24 cellular contexts compared by ENCODE assay signal in the genomic region with DNA sequence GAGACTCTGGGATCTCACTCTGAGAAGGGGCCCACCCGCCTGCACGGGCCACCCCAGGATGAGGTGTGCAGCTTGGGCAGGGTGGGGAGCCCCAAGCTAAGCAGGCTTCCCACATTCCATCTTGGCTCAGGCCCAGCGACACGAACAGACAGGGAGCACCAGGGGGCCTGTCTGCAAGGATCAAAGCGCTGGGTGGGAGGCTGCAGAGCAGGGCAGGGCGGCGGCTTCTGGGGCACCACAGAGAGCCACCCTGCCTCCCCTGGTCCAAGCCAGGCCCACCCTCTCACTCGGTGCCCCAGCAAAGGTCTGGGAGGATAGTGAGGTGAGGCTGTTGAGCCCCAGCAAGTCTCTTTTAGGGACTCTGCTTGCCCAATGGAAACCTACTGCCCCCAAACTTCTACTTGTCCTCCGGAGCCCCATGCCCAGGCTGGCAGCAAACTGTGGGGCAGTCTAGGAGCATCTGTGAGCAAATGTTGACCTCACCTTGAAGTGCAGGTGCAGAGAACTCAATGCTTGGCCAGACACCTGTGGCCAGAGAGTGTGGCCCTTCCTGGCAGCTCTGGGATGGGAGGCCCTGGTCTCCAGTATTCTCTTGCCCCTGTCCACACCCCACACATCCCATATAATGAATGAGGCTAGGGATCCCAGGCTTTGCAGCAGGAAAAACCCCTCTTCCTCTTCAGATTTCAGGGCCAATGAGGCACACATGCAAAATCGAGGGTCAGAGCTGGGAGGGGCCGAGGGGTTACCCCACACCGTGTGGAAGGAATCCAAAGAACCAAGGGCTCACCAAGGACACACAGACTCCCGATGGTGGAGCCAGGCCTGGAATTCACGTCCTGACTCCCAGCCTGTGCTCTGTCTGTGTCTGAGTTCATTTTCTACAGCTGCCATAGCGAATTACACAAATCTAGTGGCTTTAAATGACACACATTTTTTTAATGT. TPM values are rescaled to one million over a fixed set of nuclear protein-coding genes. Genes with fewer than 3 reads are reported as not detected.
"Had no signal": no experiment of that assay in that cellular context is flagged by ENCODE, and none has a peak within 500 bp of the region (broad histone marks: within the 10 kb centered on the region; RNA-seq: fewer than 3 reads in every experiment).

No MANE protein-coding gene starts in this region.

- ATAC-seq: activated CD8-positive, alpha-beta memory T cell treated with anti-CD3 and anti-CD28 coated beads, Interleukin-2, amount 10 ng/mL, durations not matched to agents 7 days and 5 days; body of pancreas; SK-N-SH treated with all-trans-retinoic acid at 6 μM for 48 hours; T-cell had no signal

- DNase-seq: activated CD4-positive, alpha-beta memory T cell treated with anti-CD3 and anti-CD28 coated beads, Interleukin-2, amount 10 ng/mL, durations not matched to agents 7 days and 5 days; activated CD4-positive, alpha-beta T cell treated with anti-CD3 and anti-CD28 coated beads for 48 hours; activated CD4-positive, CD25-positive, alpha-beta regulatory T cell; activated CD8-positive, alpha-beta memory T cell treated with anti-CD3 and anti-CD28 coated beads, Interleukin-2, amount 10 ng/mL, durations not matched to agents 7 days and 5 days; activated naive CD4-positive, alpha-beta T cell treated with anti-CD3 and anti-CD28 coated beads for 36 hours; body of pancreas; caudate nucleus; colonic mucosa; erythroblast; foreskin melanocyte; hypothalamus; naive B cell; stimulated activated naive CD4-positive, alpha-beta T cell; substantia nigra; T-cell; T-helper 9 cell had no signal

- H3K9me3 ChIP-seq: body of pancreas, colonic mucosa, ovary, tibial nerve had no signal

- H3K4me3 Mint-ChIP-seq: activated CD4-positive, alpha-beta memory T cell treated with anti-CD3 and anti-CD28 coated beads, Interleukin-2, amount 10 ng/mL, durations not matched to agents 7 days and 5 days; activated CD8-positive, alpha-beta memory T cell treated with anti-CD3 and anti-CD28 coated beads, Interleukin-2, amount 10 ng/mL, durations not matched to agents 7 days and 5 days; activated naive CD4-positive, alpha-beta T cell treated with anti-CD3 and anti-CD28 coated beads for 36 hours; naive B cell; neural progenitor cell; T-cell had no signal

- H3K4me3 ChIP-seq: body of pancreas, colonic mucosa, neural progenitor cell, ovary, tibial nerve had no signal

- H3K4me1 Mint-ChIP-seq: naive B cell, T-cell had no signal

- H3K27ac ChIP-seq: body of pancreas, colonic mucosa, neural progenitor cell, ovary, tibial nerve had no signal

- FAIRE-seq: endometrium, keratinocyte had no signal

- H3K36me3 ChIP-seq: colonic mucosa, neural progenitor cell, ovary, tibial nerve had no signal

- H3K4me1 ChIP-seq: body of pancreas, colonic mucosa, neural progenitor cell, tibial nerve had no signal

- H3K27me3 ChIP-seq: body of pancreas, colonic mucosa, ovary had no signal

- H3K9me3 Mint-ChIP-seq: activated CD4-positive, alpha-beta memory T cell treated with anti-CD3 and anti-CD28 coated beads, Interleukin-2, amount 10 ng/mL, durations not matched to agents 7 days and 5 days; activated naive CD4-positive, alpha-beta T cell treated with anti-CD3 and anti-CD28 coated beads for 36 hours; naive B cell; neural progenitor cell; T-cell had no signal

- H3K27ac Mint-ChIP-seq: activated CD4-positive, alpha-beta memory T cell treated with anti-CD3 and anti-CD28 coated beads, Interleukin-2, amount 10 ng/mL, durations not matched to agents 7 days and 5 days; activated CD8-positive, alpha-beta memory T cell treated with anti-CD3 and anti-CD28 coated beads, Interleukin-2, amount 10 ng/mL, durations not matched to agents 7 days and 5 days; activated naive CD4-positive, alpha-beta T cell treated with anti-CD3 and anti-CD28 coated beads for 36 hours; naive B cell; neural progenitor cell; T-cell had no signal

- H3K36me3 Mint-ChIP-seq: activated CD8-positive, alpha-beta memory T cell treated with anti-CD3 and anti-CD28 coated beads, Interleukin-2, amount 10 ng/mL, durations not matched to agents 7 days and 5 days; naive B cell; neural progenitor cell; T-cell had no signal

RNA-seq across cellular contexts. Expression of gene GLI2, which starts 18.8 kb away (rescaled TPM):
- total RNA-seq: activated naive CD4-positive, alpha-beta T cell treated with anti-CD3 and anti-CD28 coated beads for 36 hours; lung microvascular endothelial cell; pulmonary artery endothelial cell had no signal
